Comparison of ENCODE assay signal across 11 cellular contexts in the genomic region with DNA sequence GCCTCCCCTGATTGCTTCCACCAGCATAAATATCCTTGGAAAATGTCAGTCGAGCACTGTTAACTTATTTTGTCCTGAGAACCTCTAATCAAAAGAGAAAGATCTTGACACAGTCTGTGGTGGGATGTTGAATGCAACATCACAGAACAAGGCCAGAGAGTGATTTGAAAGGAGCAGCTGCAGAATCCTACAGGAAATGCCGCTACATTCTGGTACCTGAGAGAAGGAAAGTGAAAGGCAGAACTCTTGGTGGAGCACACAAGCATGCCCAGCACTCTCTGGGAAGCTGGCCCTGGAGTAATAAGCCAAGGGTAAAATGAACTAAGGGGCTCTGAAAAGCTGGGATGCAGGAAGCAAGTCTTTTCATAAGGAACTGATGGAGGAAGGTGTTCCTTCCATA.
DNase-seq lines count a peak whose midpoint lies in the region; TF ChIP-seq lines count a peak whose summit lies in the region.
"Had no signal": no experiment of that assay in that cellular context is flagged by ENCODE, and none has a peak within 500 bp of the region (broad histone marks: within the 10 kb centered on the region; RNA-seq: fewer than 3 reads in every experiment).

No MANE protein-coding gene starts in this region.

- peaks cover 99% of the 10 kb centered on the region for H3K79me2 ChIP-seq in Karpas-422 (ENCODE audit: low read length)

- no peak overlapping the region for H3K4me3 ChIP-seq in CD8-positive, alpha-beta memory T cell (ENCODE audit: low read length)
- H3K4me3 ChIP-seq in Karpas-422 (ENCODE audit: low read length) (no peak overlapping the region), esophagus squamous epithelium (no peak overlapping the region), rectal smooth muscle tissue (ENCODE audit: low read length) (no peak overlapping the region), lower leg skin (ENCODE audit: low read depth, poor library complexity, severe bottlenecking) (no peak overlapping the region)

- H3K9ac ChIP-seq in Karpas-422 (ENCODE audit: low read length) = no peak overlapping the region
- no peak overlapping the region for H3K9ac ChIP-seq in rectal smooth muscle tissue (ENCODE audit: low read length)

- H3K4me1 Mint-ChIP-seq in CD8-positive, alpha-beta memory T cell = peaks cover 80 to 92% (median 80%) of the 10 kb centered on the region in 3 donors
- peaks cover 18% of the 10 kb centered on the region for H3K4me1 Mint-ChIP-seq in progenitor cell of endocrine pancreas (ENCODE audit: low read depth)

- H3K27ac Mint-ChIP-seq in CD8-positive, alpha-beta memory T cell = peak overlapping the region; percentile 24 to 83 (median 60)
- H3K27ac Mint-ChIP-seq in progenitor cell of endocrine pancreas = no peak overlapping the region

- peak overlapping the region; percentile 46 for H3K4me2 ChIP-seq in Karpas-422 (ENCODE audit: low read depth, low read length, poor library complexity, severe bottlenecking)

- H3K36me3 ChIP-seq in CD8-positive, alpha-beta memory T cell (ENCODE audit: insufficient read depth, low read length) = no peaks in the 10 kb centered on the region
- peaks cover 12% of the 10 kb centered on the region; the same call in 1 of the 2 replicates for H3K36me3 ChIP-seq in Karpas-422 (ENCODE audit: insufficient read depth, low read length)
- H3K36me3 ChIP-seq in esophagus squamous epithelium = no peaks in the 10 kb centered on the region
- H3K36me3 ChIP-seq in rectal smooth muscle tissue (ENCODE audit: control insufficient read depth, insufficient read depth, low read length) = no peaks in the 10 kb centered on the region

- H3K4me1 ChIP-seq in CD8-positive, alpha-beta memory T cell (ENCODE audit: insufficient read depth, low read length) = peaks cover 30% of the 10 kb centered on the region
- H3K4me1 ChIP-seq in Karpas-422 (ENCODE audit: low read length) (peaks cover 81% of the 10 kb centered on the region), esophagus squamous epithelium (peaks cover 0 to 40% (median 7%) of the 10 kb centered on the region in 3 donors), rectal smooth muscle tissue (ENCODE audit: control insufficient read depth, insufficient read depth, low read length) (no peaks in the 10 kb centered on the region)

- no peak for DNase-seq in CD8-positive, alpha-beta memory T cell
- DNase-seq in Karpas-422 (no peak), esophagus squamous epithelium (lab: John Stamatoyannopoulos, UW) (no peak), SHP77 treated with DMSO at 0.1 percent for 48 hours (lab: John Stamatoyannopoulos, UW) (no peak), HK-2 (ENCODE audit: unreplicated experiment) (no peak), progenitor cell of endocrine pancreas (ENCODE audit: low spot score, unreplicated experiment) (no peak), lower leg skin (ENCODE audit: low spot score in 2 of 2) (no peak)
- DNase-seq: NCI-H1105 treated with DMSO at 0.1 percent for 48 hours; stimulated activated CD4-positive, alpha-beta T cell treated with anti-CD3 and anti-CD28 coated beads, Interleukin-12 subunit alpha, Interleukin-12 subunit beta, amount 100 ng/mL, for 4 hours; T-helper 2 cell had no signal

- H3K9me2 ChIP-seq in Karpas-422 (replicated peaks; ENCODE audit: insufficient read depth, low read length) = no peaks in the 10 kb centered on the region

- H4K20me1 ChIP-seq in Karpas-422 (ENCODE audit: insufficient read depth, low read depth, low read length) = no peaks in the 10 kb centered on the region

- intact Hi-C loops in esophagus squamous epithelium (cut with DNase I) = no loop called here
- intact Hi-C loops in lower leg skin (cut with DNase I; ENCODE audit: low total_unique reads) = no loop called here

- H3K9me3 ChIP-seq in CD8-positive, alpha-beta memory T cell (ENCODE audit: low read length) = no peaks in the 10 kb centered on the region
- H3K9me3 ChIP-seq in Karpas-422 (ENCODE audit: low read length) (no peaks in the 10 kb centered on the region), esophagus squamous epithelium (no peaks in the 10 kb centered on the region)

- 79 to 88% methylated on average over 2 of the region's 2 CpGs for WGBS in esophagus squamous epithelium, 2 donors
- WGBS in lower leg skin, 2 donors = 85 to 86% methylated on average over 2 of the region's 2 CpGs

- peak overlapping the region; percentile 25 to 81 (median 49) for H3K4me3 Mint-ChIP-seq in CD8-positive, alpha-beta memory T cell
- H3K4me3 Mint-ChIP-seq in progenitor cell of endocrine pancreas (ENCODE audit: low read depth) = no peak overlapping the region

- POLR2A ChIA-PET in CD8-positive, alpha-beta memory T cell (lab: Charles Lee) = no interaction called here

- TF ChIP-seq CTCF in esophagus squamous epithelium (IDR thresholded peaks at IDR 0.05) = no peak
- TF ChIP-seq CTCF in progenitor cell of endocrine pancreas (IDR thresholded peaks at IDR 0.05; ENCODE audit: unreplicated experiment) = no peak
- no peak for TF ChIP-seq CTCF in lower leg skin (IDR thresholded peaks at IDR 0.05)

- H3K27ac ChIP-seq in CD8-positive, alpha-beta memory T cell (ENCODE audit: low read depth, low read length) = no peak overlapping the region
- H3K27ac ChIP-seq in Karpas-422 (ENCODE audit: low read length) (peak overlapping the region; percentile 79), esophagus squamous epithelium (peak overlapping the region in 3 of 4 donors; percentile 49 to 77 (median 75)), rectal smooth muscle tissue (ENCODE audit: low read depth, low read length) (peak overlapping the region; percentile 24)

- H2AFZ ChIP-seq in Karpas-422 (ENCODE audit: low read length) = no peak overlapping the region

- peaks cover 14 to 34% (median 15%) of the 10 kb centered on the region in 3 donors for H3K36me3 Mint-ChIP-seq in CD8-positive, alpha-beta memory T cell
- H3K36me3 Mint-ChIP-seq in progenitor cell of endocrine pancreas (ENCODE audit: insufficient read depth) = peaks cover 9% of the 10 kb centered on the region

- CTCF ChIA-PET in CD8-positive, alpha-beta memory T cell (lab: Charles Lee) = no interaction called here

- TF ChIP-seq POLR2A in esophagus squamous epithelium (IDR thresholded peaks at IDR 0.05) (no peak), lower leg skin (IDR thresholded peaks at IDR 0.05) (no peak)

- H3K27me3 ChIP-seq in CD8-positive, alpha-beta memory T cell (ENCODE audit: insufficient read depth, low read length, poor library complexity, severe bottlenecking) = no peaks in the 10 kb centered on the region
- no peaks in the 10 kb centered on the region for H3K27me3 ChIP-seq in Karpas-422 (ENCODE audit: low read length)
- no peaks in the 10 kb centered on the region for H3K27me3 ChIP-seq in esophagus squamous epithelium
- H3K27me3 ChIP-seq in rectal smooth muscle tissue (ENCODE audit: control insufficient read depth, insufficient read depth, low read length) = no peaks in the 10 kb centered on the region

- no peaks in the 10 kb centered on the region for H3K27me3 Mint-ChIP-seq in CD8-positive, alpha-beta memory T cell
- no peaks in the 10 kb centered on the region for H3K27me3 Mint-ChIP-seq in progenitor cell of endocrine pancreas

- no peaks in the 10 kb centered on the region for H3K9me3 Mint-ChIP-seq in CD8-positive, alpha-beta memory T cell
- H3K9me3 Mint-ChIP-seq in progenitor cell of endocrine pancreas (ENCODE audit: low read depth) = peaks cover 11% of the 10 kb centered on the region
